In the genomic region with DNA sequence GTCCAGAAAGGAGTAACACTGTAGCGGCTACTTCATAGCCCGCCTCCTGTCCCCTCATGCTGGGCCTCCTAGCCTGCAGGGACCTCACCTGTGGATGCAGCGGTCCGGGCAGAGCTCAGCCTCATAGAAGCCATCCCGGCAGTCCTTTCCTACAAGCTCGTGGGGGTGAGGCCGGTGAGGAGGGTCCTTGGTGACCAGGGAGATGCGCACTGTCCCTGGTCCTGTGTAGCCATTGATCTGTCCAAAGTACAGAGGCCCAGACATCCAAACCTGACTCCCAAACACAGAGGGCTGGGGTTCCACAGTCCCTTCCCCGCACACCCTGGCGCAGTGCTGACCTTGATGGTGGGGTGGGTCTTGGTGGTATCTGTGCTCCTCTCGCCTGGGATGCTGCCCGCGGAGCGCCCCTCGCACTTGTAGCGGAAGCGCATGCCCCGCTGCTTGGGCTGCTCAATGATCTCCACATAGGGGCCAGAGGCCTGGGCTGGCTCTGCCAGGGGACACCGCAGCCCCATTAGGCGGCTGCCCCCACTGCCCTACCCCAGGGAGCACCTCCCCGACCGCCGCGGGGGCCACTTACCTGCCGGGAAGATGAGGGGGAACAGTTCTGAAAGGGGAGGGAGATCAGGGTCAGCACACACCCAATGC, we compare ENCODE assay signal across 8 cellular contexts. TPM values are rescaled to one million over a fixed set of nuclear protein-coding genes. Genes with fewer than 3 reads are reported as not detected.
A peak's percentile ranks its signal among the peaks of the same experiment; 100 is the strongest.
DNase-seq lines count a peak whose midpoint lies in the region; ATAC-seq and TF ChIP-seq lines count a peak whose summit lies in the region.

No MANE protein-coding gene starts in this region.

- CTCF ChIA-PET in BJ (lab: Yijun Ruan, JAX): interaction anchor here (2.0 kb wide), 1 partner anchor 50 kb away, joined by 6 read pairs; the partner anchor contains the start of gene KAT5

- no peak overlapping the region for H2AFZ ChIP-seq in OCI-LY1 (ENCODE audit: low read length)

- H3K4me1 ChIP-seq in OCI-LY1 (ENCODE audit: insufficient read depth, low read length, severe bottlenecking): peaks cover 19% of the 10 kb centered on the region

- TF ChIP-seq CTCF in BJ (IDR thresholded peaks at IDR 0.05; ENCODE audit: insufficient read depth, low read depth, low read length) (no peak), OCI-LY1 (IDR thresholded peaks at IDR 0.05; ENCODE audit: low read length) (no peak), nephron progenitor cell (IDR thresholded peaks at IDR 0.05) (no peak)

- H3K36me3 Mint-ChIP-seq in effector memory CD8-positive, alpha-beta T cell (ENCODE audit: insufficient read depth): peaks cover 68% of the 10 kb centered on the region
- H3K36me3 Mint-ChIP-seq in nephron progenitor cell (ENCODE audit: low read depth): peaks cover 36% of the 10 kb centered on the region

- peak overlapping the region; percentile 54 for H3K4me3 ChIP-seq in BJ (ENCODE audit: low read depth, low read length)
- peak overlapping the region; percentile 91 for H3K4me3 ChIP-seq in OCI-LY1 (ENCODE audit: low read depth, low read length, poor library complexity, severe bottlenecking)

- H3K27ac Mint-ChIP-seq in effector memory CD8-positive, alpha-beta T cell: peak overlapping the region; percentile 84 to 85
- H3K27ac Mint-ChIP-seq in nephron progenitor cell: no peak overlapping the region

- H3K27me3 Mint-ChIP-seq in effector memory CD8-positive, alpha-beta T cell: no peaks in the 10 kb centered on the region
- peaks cover 11% of the 10 kb centered on the region for H3K27me3 Mint-ChIP-seq in nephron progenitor cell (ENCODE audit: low read depth, poor library complexity)

- H3K4me2 ChIP-seq in OCI-LY1 (ENCODE audit: low read length): peak overlapping the region; percentile 100

- no peak for ATAC-seq in effector memory CD8-positive, alpha-beta T cell (replicated peaks)

- H3K4me3 Mint-ChIP-seq in effector memory CD8-positive, alpha-beta T cell: peak overlapping the region; percentile 78 to 79
- peak overlapping the region; percentile 83 for H3K4me3 Mint-ChIP-seq in nephron progenitor cell

- peaks cover 9% of the 10 kb centered on the region for H3K79me2 ChIP-seq in OCI-LY1 (ENCODE audit: insufficient read depth, low read length)

- H3K9ac ChIP-seq in OCI-LY1 (ENCODE audit: low read length): peak overlapping the region; percentile 87

- H3K4me1 Mint-ChIP-seq in effector memory CD8-positive, alpha-beta T cell (ENCODE audit: low read depth in 2 of 2): peaks cover 28 to 35% of the 10 kb centered on the region in 2 donors
- H3K4me1 Mint-ChIP-seq in nephron progenitor cell: peaks cover 13% of the 10 kb centered on the region

- H3K9me2 ChIP-seq in OCI-LY1 (ENCODE audit: low read depth, low read length): no peaks in the 10 kb centered on the region

- no peaks in the 10 kb centered on the region for H4K20me1 ChIP-seq in OCI-LY1 (ENCODE audit: insufficient read depth, low read length)

- no peaks in the 10 kb centered on the region for H3K27me3 ChIP-seq in BJ (ENCODE audit: control insufficient read depth, insufficient read depth, low read length)
- H3K27me3 ChIP-seq in OCI-LY1 (ENCODE audit: insufficient read depth, low read length): no peaks in the 10 kb centered on the region

- DNase-seq in BJ (ENCODE audit: low read depth) (no peak), nephron progenitor cell (no peak), epidermal melanocyte (ENCODE audit: insufficient read length, low spot score) (no peak), T-helper 9 cell (no peak), amygdala (lab: John Stamatoyannopoulos, UW) (no peak)
- DNase-seq in effector memory CD8-positive, alpha-beta T cell: peak in 1 of 3 experiments; percentile 7
- no peak for DNase-seq in stimulated activated CD4-positive, alpha-beta T cell treated with anti-CD3 and anti-CD28 coated beads, Interleukin-12 subunit alpha, Interleukin-12 subunit beta, amount 100 ng/mL, for 4 hours

- POLR2A ChIA-PET in BJ (lab: Charles Lee): interaction anchor here (0.7 kb wide), 1 partner anchor 105 kb away, joined by 3 read pairs; no protein-coding TSS in a partner anchor

- H3K9me3 Mint-ChIP-seq in effector memory CD8-positive, alpha-beta T cell: no peaks in the 10 kb centered on the region
- H3K9me3 Mint-ChIP-seq in nephron progenitor cell: no peaks in the 10 kb centered on the region

- no peaks in the 10 kb centered on the region for H3F3A ChIP-seq in OCI-LY1 (ENCODE audit: insufficient read depth, low read length)

- H3K9me3 ChIP-seq in OCI-LY1 (ENCODE audit: low read length): no peaks in the 10 kb centered on the region

- no peak overlapping the region for H3K27ac ChIP-seq in OCI-LY1 (ENCODE audit: low read depth, low read length, poor library complexity, severe bottlenecking)

- peaks cover 39% of the 10 kb centered on the region for H3K36me3 ChIP-seq in BJ (ENCODE audit: control insufficient read depth, insufficient read depth, low read length)
- peaks cover 48% of the 10 kb centered on the region for H3K36me3 ChIP-seq in OCI-LY1 (ENCODE audit: insufficient read depth, low read length)

RNA-seq across cellular contexts. Expression of gene RELA, which starts 1.0 kb away (rescaled TPM):
- polyA plus RNA-seq in BJ (2011; rRNA removed): 27.6 and 46.2 TPM in 2 replicates
- 31.1 and 36.4 TPM in 2 replicates for polyA minus RNA-seq in BJ (2011; rRNA and poly(A)+ RNA removed)

RNA-seq across cellular contexts. Expression of gene SIPA1, which starts 23.8 kb away (rescaled TPM):
- 13.4 and 21.6 TPM in 2 replicates for polyA plus RNA-seq in BJ (2011; rRNA removed)
- 19.5 and 34.3 TPM in 2 replicates for polyA minus RNA-seq in BJ (2011; rRNA and poly(A)+ RNA removed)

RNA-seq across cellular contexts. Expression of gene PCNX3, which starts 46.1 kb away (rescaled TPM):
- 9.8 and 19.7 TPM in 2 replicates for polyA plus RNA-seq in BJ (2011; rRNA removed)
- 25.0 and 25.7 TPM in 2 replicates for polyA minus RNA-seq in BJ (2011; rRNA and poly(A)+ RNA removed)

RNA-seq across cellular contexts. Expression of gene MAP3K11, which starts 47.7 kb away (rescaled TPM):
- polyA plus RNA-seq in BJ (2011; rRNA removed): 11.7 and 18.1 TPM in 2 replicates
- 14.3 and 18.0 TPM in 2 replicates for polyA minus RNA-seq in BJ (2011; rRNA and poly(A)+ RNA removed)

RNA-seq across cellular contexts. Expression of gene KAT5, which starts 50.3 kb away (rescaled TPM):
- 31.4 and 50.9 TPM in 2 replicates for polyA plus RNA-seq in BJ (2011; rRNA removed)
- polyA minus RNA-seq in BJ (2011; rRNA and poly(A)+ RNA removed): 44.4 and 54.7 TPM in 2 replicates
